Comparison of ENCODE assay signal across 8 cellular contexts in genomic region chr1:36203554-36204346, GRCh38. TPM values are rescaled to one million over a fixed set of nuclear protein-coding genes. Genes with fewer than 3 reads are reported as not detected.
DNase-seq lines count a peak whose midpoint lies in the region; ATAC-seq, FAIRE-seq and TF ChIP-seq lines count a peak whose summit lies in the region.

No MANE protein-coding gene starts in this region.

- DNase-seq in M059J (ENCODE audit: low read depth) (peak; percentile 85), ascending aorta (ENCODE audit: low spot score in 2 of 2) (peak; percentile 36 to 78), kidney (peak; percentile 80), spleen (peak; percentile 87), DMS79 (lab: John Stamatoyannopoulos, UW) (no peak)
- no peak for DNase-seq in activated CD4-positive, alpha-beta T cell treated with anti-CD3 and anti-CD28 coated beads, Interleukin-2, amount 50 U/mL, for 48 hours

- ATAC-seq in GM18498 (IDR thresholded peaks at IDR 0.05; ENCODE audit: unreplicated experiment) (no peak), GM21526 (IDR thresholded peaks at IDR 0.05; ENCODE audit: low FRiP score, unreplicated experiment) (no peak)

- no peak for TF ChIP-seq CTCF in ascending aorta (IDR thresholded peaks at IDR 0.05)
- TF ChIP-seq CTCF in kidney (IDR thresholded peaks at IDR 0.05; ENCODE audit: borderline replicate concordance, extremely low read depth, insufficient read depth): no peak
- no peak for TF ChIP-seq CTCF in spleen (IDR thresholded peaks at IDR 0.05 in 8 of 11, conservative IDR thresholded peaks at IDR 0.05 in 3 of 11)

- peak overlapping the region; percentile 87 to 93 for H3K27ac ChIP-seq in ascending aorta
- H3K27ac ChIP-seq in kidney (ENCODE audit: low read depth in 2 of 2, low read length in 2 of 2): peak overlapping the region in 1 of 2 donors; percentile 41
- H3K27ac ChIP-seq in spleen: peak overlapping the region in 7 of 8 donors; percentile 41 to 86 (median 71)

- no peak for TF ChIP-seq POLR2A in spleen (IDR thresholded peaks at IDR 0.05)

- intact Hi-C loops in ascending aorta (cut with DNase I): no loop called here
- intact Hi-C loops in kidney (cut with DNase I): no loop called here
- intact Hi-C loops in spleen (cut with DNase I; ENCODE audit: low total_unique reads): no loop called here

- H3K4me1 ChIP-seq in ascending aorta (peaks cover 11 to 34% of the 10 kb centered on the region in 2 donors), kidney (ENCODE audit: control insufficient read depth in 1 of 2, insufficient read depth in 1 of 2, low read depth in 1 of 2, low read length in 2 of 2) (peaks cover 0 to 6% of the 10 kb centered on the region in 2 donors), spleen (peaks cover 0 to 21% (median 11%) of the 10 kb centered on the region in 6 donors)

- 47 to 69% (median 52%) methylated on average over 9 to 10 of the region's 10 CpGs for WGBS in spleen, 5 donors

- H3K9me3 ChIP-seq in ascending aorta (no peaks in the 10 kb centered on the region), kidney (ENCODE audit: control insufficient read depth in 1 of 2, low read length in 2 of 2) (no peaks in the 10 kb centered on the region), spleen (no peaks in the 10 kb centered on the region)

- peak overlapping the region in 1 of 2 donors; percentile 16 for H3K4me3 ChIP-seq in ascending aorta
- no peak overlapping the region for H3K4me3 ChIP-seq in kidney (ENCODE audit: low read length in 2 of 2)
- H3K4me3 ChIP-seq in spleen: peak overlapping the region in 1 of 8 donors; percentile 33

- H3K9ac ChIP-seq in kidney (ENCODE audit: low read length in 2 of 2): peak overlapping the region in 1 of 2 donors; percentile 12

- H3K27me3 ChIP-seq in ascending aorta: no peaks in the 10 kb centered on the region
- no peaks in the 10 kb centered on the region for H3K27me3 ChIP-seq in spleen (replicated peaks in 1 of 7)

- H3K36me3 ChIP-seq in ascending aorta: no peaks in the 10 kb centered on the region
- no peaks in the 10 kb centered on the region for H3K36me3 ChIP-seq in kidney (ENCODE audit: control insufficient read depth in 1 of 2, insufficient read depth in 2 of 2, low read length in 2 of 2)
- no peaks in the 10 kb centered on the region for H3K36me3 ChIP-seq in spleen

- FAIRE-seq in kidney (lab: Jason Lieb, UNC): no peak

RNA-seq across cellular contexts. Expression of gene THRAP3, which starts 20.5 kb away (rescaled TPM):
- 67.3 and 67.4 TPM in 2 replicates for total RNA-seq in M059J (2014; rRNA removed; shearing (Covaris generic))
- total RNA-seq in ascending aorta (39.5 TPM), kidney (102 TPM), spleen (100 to 1,000 TPM in 1 of 7 donors, 10 to 100 TPM in 6; 72.8 to 109 (median 95.4) TPM)
- polyA plus RNA-seq in kidney (ENCODE audit: insufficient read depth, low read depth, low replicate concordance) (28.0 TPM), spleen (10 to 100 TPM; 21.2 to 33.0 (median 27.0) TPM)

RNA-seq across cellular contexts. Expression of gene MAP7D1, which starts 47.8 kb away (rescaled TPM):
- 176 and 265 TPM in 2 replicates for total RNA-seq in M059J (2014; rRNA removed; shearing (Covaris generic))
- total RNA-seq in ascending aorta: 209 TPM
- total RNA-seq in kidney: 78.7 TPM
- 47.5 TPM for polyA plus RNA-seq in kidney (ENCODE audit: insufficient read depth, low read depth, low replicate concordance)
- total RNA-seq in spleen: 100 to 1,000 TPM in 3 of 7 donors, 10 to 100 TPM in 4; 72.6 to 116 (median 96.9) TPM
- 10 to 100 TPM; 30.4 to 62.7 (median 38.0) TPM for polyA plus RNA-seq in spleen

RNA-seq across cellular contexts. Expression of gene TRAPPC3, which starts 54.5 kb away (rescaled TPM):
- 132 and 147 TPM in 2 replicates for total RNA-seq in M059J (2014; rRNA removed; shearing (Covaris generic))
- total RNA-seq in ascending aorta (52.0 TPM), kidney (58.4 TPM), spleen (10 to 100 TPM; 46.7 to 98.1 (median 56.4) TPM)
- polyA plus RNA-seq in kidney (ENCODE audit: insufficient read depth, low read depth, low replicate concordance) (102 TPM), spleen (10 to 100 TPM; 42.9 to 70.1 (median 60.2) TPM)

Comparison
In these comparisons a context has a peak if more than half of its experiments do, and no peak if none do; other contexts are left out.
1. DNase-seq: peak in M059J (single experiment), ascending aorta (2 of 2), kidney (single experiment) and spleen (single experiment); none in activated CD4-positive, alpha-beta T cell treated with anti-CD3 and anti-CD28 coated beads, Interleukin-2, amount 50 U/mL, for 48 hours (0 of 2) and DMS79 (single experiment).